In the genomic region with DNA sequence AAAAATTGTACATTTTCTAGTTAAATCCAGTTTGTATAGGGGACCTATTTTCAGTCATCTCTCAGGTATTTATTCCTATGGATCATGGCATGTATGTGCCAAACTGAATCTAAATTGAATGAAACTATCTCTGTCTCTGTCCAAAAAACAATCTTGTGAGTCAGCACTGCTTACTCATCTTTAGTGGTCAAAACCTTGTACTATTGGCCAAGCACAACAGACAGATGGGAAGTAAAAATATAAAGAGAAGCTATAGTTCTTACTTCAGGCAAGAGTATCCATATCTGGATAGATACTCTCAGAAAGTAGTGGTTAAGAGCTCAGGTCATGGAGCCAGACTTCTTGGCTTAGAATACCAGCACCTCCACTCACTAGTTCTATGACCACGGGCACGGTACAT, we compare ENCODE assay signal across 27 cellular contexts.
"Had no signal": no experiment of that assay in that cellular context is flagged by ENCODE, and none has a peak within 500 bp of the region (broad histone marks: within the 10 kb centered on the region; RNA-seq: fewer than 3 reads in every experiment).

No MANE protein-coding gene starts in this region.

- H3K36me3 Mint-ChIP-seq: activated naive CD4-positive, alpha-beta T cell treated with anti-CD3 and anti-CD28 coated beads, Interleukin-2, amount 10 ng/mL, durations not matched to agents 7 days and 5 days; activated naive CD8-positive, alpha-beta T cell treated with anti-CD3 and anti-CD28 coated beads, Interleukin-2, amount 10 ng/mL, durations not matched to agents 7 days and 5 days; IgD-negative memory B cell; T-cell had no signal

- H3K4me3 ChIP-seq: adrenal gland, SK-N-MC had no signal

- H3K4me1 ChIP-seq: adrenal gland had no signal

- H3K9me3 ChIP-seq: adrenal gland had no signal

- H3K27me3 ChIP-seq: adrenal gland, brain microvascular endothelial cell had no signal

- H3K9me3 Mint-ChIP-seq: activated naive CD4-positive, alpha-beta T cell treated with anti-CD3 and anti-CD28 coated beads, Interleukin-2, amount 10 ng/mL, durations not matched to agents 7 days and 5 days had no signal

- H3K36me3 ChIP-seq: adrenal gland, brain microvascular endothelial cell, WERI-Rb-1 had no signal

- H3K4me1 Mint-ChIP-seq: activated CD4-positive, alpha-beta T cell treated with anti-CD3 and anti-CD28 coated beads for 36 hours; activated naive CD4-positive, alpha-beta T cell treated with anti-CD3 and anti-CD28 coated beads, Interleukin-2, amount 10 ng/mL, durations not matched to agents 7 days and 5 days; activated naive CD8-positive, alpha-beta T cell treated with anti-CD3 and anti-CD28 coated beads, Interleukin-2, amount 10 ng/mL, durations not matched to agents 7 days and 5 days; T-cell had no signal

- H3K27ac ChIP-seq: adrenal gland, brain microvascular endothelial cell, SK-N-MC, WERI-Rb-1 had no signal

- ATAC-seq: activated CD4-positive, alpha-beta T cell treated with anti-CD3 and anti-CD28 coated beads for 36 hours; activated CD8-positive, alpha-beta T cell treated with anti-CD3 and anti-CD28 coated beads for 36 hours; activated T-cell treated with anti-CD3 and anti-CD28 coated beads, Interleukin-2, amount 50 U/mL, for 72 hours; Right ventricle myocardium inferior; T-cell had no signal

- H3K27ac Mint-ChIP-seq: activated CD4-positive, alpha-beta T cell treated with anti-CD3 and anti-CD28 coated beads for 36 hours; activated CD8-positive, alpha-beta T cell treated with anti-CD3 and anti-CD28 coated beads for 36 hours; activated naive CD4-positive, alpha-beta T cell treated with anti-CD3 and anti-CD28 coated beads, Interleukin-2, amount 10 ng/mL, durations not matched to agents 7 days and 5 days; activated naive CD8-positive, alpha-beta T cell treated with anti-CD3 and anti-CD28 coated beads, Interleukin-2, amount 10 ng/mL, durations not matched to agents 7 days and 5 days; activated T-cell treated with anti-CD3 and anti-CD28 coated beads, Interleukin-2, amount 50 U/mL, for 72 hours; activated T-helper 2 cell treated with anti-CD3 and anti-CD28 coated beads, Interferon-gamma antibody, Interleukin-2, Interleukin-4, amounts not matched to agents 10 μg/mL and 5 μg/mL and 100 μg/mL, durations not matched to agents 14 hours and 24 hours and 36 hours; IgD-negative memory B cell; T-cell had no signal

- H3K27me3 Mint-ChIP-seq: activated CD8-positive, alpha-beta T cell treated with anti-CD3 and anti-CD28 coated beads for 36 hours; activated naive CD4-positive, alpha-beta T cell treated with anti-CD3 and anti-CD28 coated beads, Interleukin-2, amount 10 ng/mL, durations not matched to agents 7 days and 5 days; activated naive CD8-positive, alpha-beta T cell treated with anti-CD3 and anti-CD28 coated beads, Interleukin-2, amount 10 ng/mL, durations not matched to agents 7 days and 5 days; IgD-negative memory B cell; T-cell had no signal

- DNase-seq: activated CD4-positive, alpha-beta T cell treated with anti-CD3 and anti-CD28 coated beads for 36 hours; activated CD4-positive, alpha-beta T cell treated with anti-CD3 and anti-CD28 coated beads, Interleukin-2, amount 50 U/mL, for 1 hour; activated CD8-positive, alpha-beta memory T cell treated with anti-CD3 and anti-CD28 coated beads, Interleukin-2, amount 50 U/mL, for 4 hours; activated CD8-positive, alpha-beta T cell treated with anti-CD3 and anti-CD28 coated beads for 36 hours; activated gamma-delta T cell treated with Interleukin-2 at 50 U/mL for 16 hours; activated naive CD4-positive, alpha-beta T cell treated with anti-CD3 and anti-CD28 coated beads, Interleukin-2, amount 10 ng/mL, durations not matched to agents 7 days and 5 days; activated naive CD8-positive, alpha-beta T cell treated with anti-CD3 and anti-CD28 coated beads, Interleukin-2, amount 10 ng/mL, durations not matched to agents 7 days and 5 days; activated T-cell treated with anti-CD3 and anti-CD28 coated beads, Interleukin-2, amount 50 U/mL, for 72 hours; adrenal gland; anterior cingulate cortex; brain microvascular endothelial cell; caudate nucleus; KG1; NCI-H1048; NCI-H146; NCI-H2029; NCI-H345; NCI-H510A; NCI-H526 treated with DMSO at 0.1 percent for 48 hours; NCI-H82; RPMI8226; T-cell; WERI-Rb-1 had no signal

- H3K4me3 Mint-ChIP-seq: activated CD4-positive, alpha-beta T cell treated with anti-CD3 and anti-CD28 coated beads for 36 hours; activated CD8-positive, alpha-beta T cell treated with anti-CD3 and anti-CD28 coated beads for 36 hours; activated naive CD4-positive, alpha-beta T cell treated with anti-CD3 and anti-CD28 coated beads, Interleukin-2, amount 10 ng/mL, durations not matched to agents 7 days and 5 days; activated naive CD8-positive, alpha-beta T cell treated with anti-CD3 and anti-CD28 coated beads, Interleukin-2, amount 10 ng/mL, durations not matched to agents 7 days and 5 days; activated T-cell treated with anti-CD3 and anti-CD28 coated beads, Interleukin-2, amount 50 U/mL, for 72 hours; IgD-negative memory B cell; T-cell had no signal
